In the genomic region with DNA sequence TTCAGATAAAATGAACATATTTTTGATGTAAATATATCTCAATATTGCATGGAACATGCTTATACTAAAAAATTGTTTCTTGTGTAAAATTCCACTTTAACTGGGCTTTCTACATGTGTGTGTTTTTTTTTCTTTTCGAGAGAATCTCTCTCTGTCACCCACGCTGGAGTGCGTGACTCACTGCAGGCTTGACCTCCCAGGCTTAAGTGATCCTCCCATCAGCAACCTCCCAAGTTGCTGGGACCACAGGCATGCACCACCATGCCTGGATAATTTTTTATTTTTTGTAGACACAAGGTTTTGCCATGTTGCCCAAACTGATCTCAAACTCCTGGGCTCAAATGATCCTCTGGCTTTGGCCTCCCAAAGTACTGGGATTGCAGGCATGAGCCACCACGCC, we compare ENCODE assay signal across 27 cellular contexts.
DNase-seq lines count a peak whose midpoint lies in the region; ATAC-seq and TF ChIP-seq lines count a peak whose summit lies in the region.
"Had no signal": no experiment of that assay in that cellular context is flagged by ENCODE, and none has a peak within 500 bp of the region (broad histone marks: within the 10 kb centered on the region; RNA-seq: fewer than 3 reads in every experiment).

No MANE protein-coding gene starts in this region.

- H3K27me3 ChIP-seq in aorta (ENCODE audit: control insufficient read depth in 1 of 2, insufficient read depth in 2 of 2, low read length in 1 of 2) (no peaks in the 10 kb centered on the region), tibial nerve (no peaks in the 10 kb centered on the region)
- H3K27me3 ChIP-seq: colonic mucosa, esophagus muscularis mucosa, neural progenitor cell had no signal

- TF ChIP-seq CTCF in choroid plexus epithelial cell (conservative IDR thresholded peaks at IDR 0.05; ENCODE audit: low read depth, low read length) (no peak), tibial nerve (IDR thresholded peaks at IDR 0.05) (no peak)

- no peak overlapping the region for H3K4me3 ChIP-seq in choroid plexus epithelial cell (ENCODE audit: low read depth, low read length)
- H3K4me3 ChIP-seq in aorta (ENCODE audit: low read length in 2 of 2), result no peak overlapping the region
- no peak overlapping the region for H3K4me3 ChIP-seq in tibial nerve
- H3K4me3 ChIP-seq: colonic mucosa, esophagus muscularis mucosa, mucosa of descending colon, neural progenitor cell, SK-N-MC had no signal

- no peaks in the 10 kb centered on the region for H3K36me3 ChIP-seq in aorta (ENCODE audit: control insufficient read depth in 1 of 2, insufficient read depth in 2 of 2, low read length in 1 of 2)
- H3K36me3 ChIP-seq in tibial nerve, result no peaks in the 10 kb centered on the region
- H3K36me3 ChIP-seq: colonic mucosa, esophagus muscularis mucosa, neural progenitor cell had no signal

- no peak overlapping the region for H3K27ac ChIP-seq in aorta (ENCODE audit: low read depth in 1 of 2, low read length in 2 of 2)
- H3K27ac ChIP-seq in tibial nerve, result no peak overlapping the region
- H3K27ac ChIP-seq: colonic mucosa, esophagus muscularis mucosa, neural progenitor cell, SK-N-MC, VCaP had no signal

- no peaks in the 10 kb centered on the region for H3K9me3 ChIP-seq in aorta (ENCODE audit: control insufficient read depth, low read length)
- no peaks in the 10 kb centered on the region for H3K9me3 ChIP-seq in tibial nerve
- H3K9me3 ChIP-seq: colonic mucosa, esophagus muscularis mucosa, mucosa of descending colon had no signal

- intact Hi-C loops in aorta (cut with DNase I), result loop anchor here (10.0 kb wide), 2 partner anchors 148 to 228 kb away; a partner anchor contains a TSS

- TF ChIP-seq EP300 in tibial nerve (IDR thresholded peaks at IDR 0.05), result no peak

- 91 to 97% methylated on average over 4 of the region's 4 CpGs for WGBS in aorta, 2 donors
- 62 to 65% methylated on average over 4 of the region's 4 CpGs for WGBS in tibial nerve, 2 donors

- ATAC-seq in HG03135 (IDR thresholded peaks at IDR 0.05; ENCODE audit: unreplicated experiment) (no peak), aorta (ENCODE audit: low FRiP score) (no peak)
- ATAC-seq: effector memory CD8-positive, alpha-beta T cell; mucosa of descending colon; Panc1; stimulated activated effector memory CD8-positive, alpha-beta T cell treated with anti-CD3 and anti-CD28 coated beads, Interleukin-12 subunit alpha, Interleukin-12 subunit beta, amount 100 ng/mL, for 72 hours; T-helper 17 cell had no signal

- peak; percentile 24 for DNase-seq in ELR (ENCODE audit: low read depth)
- peak; percentile 60 for DNase-seq in M059J (ENCODE audit: low read depth)
- peak; percentile 73 for DNase-seq in choroid plexus epithelial cell (ENCODE audit: low read depth)
- DNase-seq in kidney tubule cell (ENCODE audit: low spot score), result peak; percentile 45
- no peak for DNase-seq in NOMO-1 (lab: John Stamatoyannopoulos, UW; ENCODE audit: unreplicated experiment in 2 of 2)
- no peak for DNase-seq in aorta
- no peak for DNase-seq in tibial nerve (ENCODE audit: low spot score in 2 of 2)
- DNase-seq: activated CD4-positive, alpha-beta T cell treated with anti-CD3 and anti-CD28 coated beads, Interleukin-2, amount 50 U/mL, for 1 hour; C1 segment of cervical spinal cord; Calu3; colonic mucosa; effector memory CD8-positive, alpha-beta T cell; GDM1; Karpas-422; mucosa of descending colon; NCI-H1105; NCI-H2081; NCI-H446 treated with DMSO at 0.1 percent for 48 hours; stimulated activated CD4-positive, alpha-beta T cell treated with anti-CD3 and anti-CD28 coated beads, Interleukin-2, amount 100 ng/mL, for 24 hours; T-helper 17 cell had no signal

- H3K4me1 ChIP-seq in aorta (ENCODE audit: control insufficient read depth in 1 of 2, insufficient read depth in 2 of 2, low read length in 2 of 2), result no peaks in the 10 kb centered on the region
- H3K4me1 ChIP-seq in tibial nerve, result no peaks in the 10 kb centered on the region
- H3K4me1 ChIP-seq: colonic mucosa, neural progenitor cell had no signal

- no peak for TF ChIP-seq POLR2A in tibial nerve (IDR thresholded peaks at IDR 0.05)

Comparison
In these comparisons a context has a peak if more than half of its experiments do, and no peak if none do; other contexts are left out.
1. DNase-seq: peak in ELR (single experiment), M059J (single experiment), choroid plexus epithelial cell (single experiment) and kidney tubule cell (single experiment); none in NOMO-1 (0 of 2), aorta (0 of 2) and tibial nerve (0 of 2).